In the genomic region with DNA sequence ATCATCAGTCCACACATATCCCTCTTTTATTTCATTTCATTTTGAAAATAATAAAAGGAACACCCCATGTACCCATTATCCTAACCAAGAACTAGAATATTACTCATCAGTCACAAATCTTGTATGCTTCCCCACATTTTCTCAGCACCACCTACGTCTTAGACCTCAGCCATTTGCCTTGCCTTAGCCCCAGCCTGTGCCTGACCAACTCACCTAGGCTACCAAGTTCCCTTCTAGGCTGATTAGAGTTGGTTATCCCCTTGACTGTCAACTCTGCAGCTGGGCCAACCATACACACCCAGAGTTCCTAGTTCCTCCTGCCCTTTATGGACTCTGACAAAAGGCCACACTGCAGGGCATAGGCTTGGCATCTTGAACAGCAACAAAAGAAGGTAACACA, we compare ENCODE assay signal across 1 cellular context.
TF ChIP-seq lines count a peak whose summit lies in the region.

No MANE protein-coding gene starts in this region.

TF ChIP-seq in IMR-90, 13 proteins besides CTCF, POLR2A, EP300 and RAD21:
- TF ChIP-seq RCOR1 (IDR thresholded peaks at IDR 0.05; ENCODE audit: insufficient replicate concordance, low read length), result no peak
- no peak for TF ChIP-seq FOS (IDR thresholded peaks at IDR 0.05; ENCODE audit: low read depth, low read length)
- TF ChIP-seq, protein P1, sequence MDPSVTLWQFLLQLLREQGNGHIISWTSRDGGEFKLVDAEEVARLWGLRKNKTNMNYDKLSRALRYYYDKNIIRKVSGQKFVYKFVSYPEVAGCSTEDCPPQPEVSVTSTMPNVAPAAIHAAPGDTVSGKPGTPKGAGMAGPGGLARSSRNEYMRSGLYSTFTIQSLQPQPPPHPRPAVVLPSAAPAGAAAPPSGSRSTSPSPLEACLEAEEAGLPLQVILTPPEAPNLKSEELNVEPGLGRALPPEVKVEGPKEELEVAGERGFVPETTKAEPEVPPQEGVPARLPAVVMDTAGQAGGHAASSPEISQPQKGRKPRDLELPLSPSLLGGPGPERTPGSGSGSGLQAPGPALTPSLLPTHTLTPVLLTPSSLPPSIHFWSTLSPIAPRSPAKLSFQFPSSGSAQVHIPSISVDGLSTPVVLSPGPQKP (IDR thresholded peaks at IDR 0.05; ENCODE audit: borderline replicate concordance, low read depth, low read length), result no peak
